In the genomic region with DNA sequence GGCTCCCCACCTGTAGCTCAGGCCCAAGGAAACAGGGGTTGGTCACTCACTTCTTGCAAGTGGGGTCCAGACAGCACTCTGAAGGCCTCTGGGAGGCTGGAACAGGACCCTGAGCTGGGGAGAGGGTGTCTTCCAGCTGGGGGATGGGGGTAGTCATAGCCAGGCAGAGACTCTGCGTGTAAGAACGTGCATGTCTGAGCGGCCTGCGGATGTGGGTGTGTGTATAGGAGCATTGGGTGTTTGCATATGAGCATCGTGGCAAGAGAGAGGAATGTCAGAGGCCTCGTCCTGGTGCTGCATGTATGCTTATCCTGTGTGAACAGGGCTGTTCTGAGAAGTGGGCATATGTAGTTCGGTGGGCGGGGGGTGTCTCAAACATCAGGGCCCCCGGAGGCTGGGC, we compare ENCODE assay signal across 13 cellular contexts. TPM values are rescaled to one million over a fixed set of nuclear protein-coding genes. Genes with fewer than 3 reads are reported as not detected.
DNase-seq lines count a peak whose midpoint lies in the region; FAIRE-seq and TF ChIP-seq lines count a peak whose summit lies in the region.
"Had no signal": no experiment of that assay in that cellular context is flagged by ENCODE, and none has a peak within 500 bp of the region (broad histone marks: within the 10 kb centered on the region; RNA-seq: fewer than 3 reads in every experiment).

No MANE protein-coding gene starts in this region.

- H3K4me3 Mint-ChIP-seq in chondrocyte (ENCODE audit: unreplicated experiment) = no peak overlapping the region
- H3K4me3 Mint-ChIP-seq: H9 had no signal

- no peak overlapping the region for H3K27ac Mint-ChIP-seq in chondrocyte (ENCODE audit: unreplicated experiment)

- no peak overlapping the region for H3K9ac ChIP-seq in BLaER1 treated with 17β-estradiol and CSF1 and Interleukin-3, amounts not matched to agents 10 nM and 100 nM
- no peak overlapping the region for H3K9ac ChIP-seq in keratinocyte (ENCODE audit: control insufficient read depth, extremely low read depth, insufficient read depth, low read length)

- H3K4me1 Mint-ChIP-seq in chondrocyte (ENCODE audit: low read depth) = no peaks in the 10 kb centered on the region
- H3K4me1 Mint-ChIP-seq: H9 had no signal

- no peak overlapping the region for H2AFZ ChIP-seq in keratinocyte (ENCODE audit: control insufficient read depth, low read length)

- DNase-seq in HPDE6-E6E7 (ENCODE audit: extremely low spot score) (peak; percentile 79), chondrocyte (ENCODE audit: low spot score) (peak; percentile 75), keratinocyte (ENCODE audit: low read depth, low spot score) (peak; percentile 4), epidermal melanocyte (ENCODE audit: insufficient read length, low spot score) (no peak), SJCRH30 (no peak)
- DNase-seq in activated CD4-positive, CD25-positive, alpha-beta regulatory T cell (lab: John Stamatoyannopoulos, UW) = no peak
- DNase-seq: BE2C, DMS53, GOT3, H9 had no signal

- H3K27me3 Mint-ChIP-seq in chondrocyte (ENCODE audit: low read depth) = peaks cover 32% of the 10 kb centered on the region

- H3K27me3 ChIP-seq in BLaER1 treated with 17β-estradiol and CSF1 and Interleukin-3, amounts not matched to agents 10 nM and 100 nM = no peaks in the 10 kb centered on the region
- H3K27me3 ChIP-seq in keratinocyte (ENCODE audit: control insufficient read depth, extremely low read depth, insufficient read depth, low read length) = no peaks in the 10 kb centered on the region
- H3K27me3 ChIP-seq in SJCRH30 = no peaks in the 10 kb centered on the region
- H3K27me3 ChIP-seq: BE2C had no signal

- H3K36me3 ChIP-seq in BLaER1 treated with 17β-estradiol and CSF1 and Interleukin-3, amounts not matched to agents 10 nM and 100 nM = no peaks in the 10 kb centered on the region
- H3K36me3 ChIP-seq in keratinocyte (ENCODE audit: control insufficient read depth in 2 of 2, extremely low read depth in 1 of 2, insufficient read depth in 2 of 2, low read length in 2 of 2) (no peaks in the 10 kb centered on the region), SJCRH30 (no peaks in the 10 kb centered on the region)
- H3K36me3 ChIP-seq: BE2C had no signal

- H3K27ac ChIP-seq in BLaER1 treated with 17β-estradiol and CSF1 and Interleukin-3, amounts not matched to agents 10 nM and 100 nM = no peak overlapping the region
- H3K27ac ChIP-seq in keratinocyte (ENCODE audit: control insufficient read depth, insufficient read depth, low read length) (no peak overlapping the region), SJCRH30 (no peak overlapping the region)

- TF ChIP-seq CTCF in chondrocyte (IDR thresholded peaks at IDR 0.05) = no peak
- TF ChIP-seq CTCF in keratinocyte (optimal IDR thresholded peaks at IDR 0.05 in 1 of 3, IDR thresholded peaks at IDR 0.05 in 1 of 3, conservative IDR thresholded peaks at IDR 0.05 in 1 of 3; ENCODE audit: extremely low read depth in 1 of 3, insufficient read depth in 2 of 3, low read length in 3 of 3) = no peak

- no peak overlapping the region for H3K4me3 ChIP-seq in BLaER1 treated with 17β-estradiol and CSF1 and Interleukin-3, amounts not matched to agents 10 nM and 100 nM
- H3K4me3 ChIP-seq in keratinocyte (ENCODE audit: control insufficient read depth in 2 of 3, extremely low read depth in 1 of 3, insufficient read depth in 2 of 3, low read depth in 1 of 3, low read length in 3 of 3) = no peak overlapping the region
- no peak overlapping the region for H3K4me3 ChIP-seq in SJCRH30

- H3K4me2 ChIP-seq in BLaER1 treated with 17β-estradiol and CSF1 and Interleukin-3, amounts not matched to agents 10 nM and 100 nM = peak overlapping the region in 7 of 11 experiments; percentile 6 to 48 (median 30); a peak in 7 of 22 replicates
- no peak overlapping the region for H3K4me2 ChIP-seq in keratinocyte (ENCODE audit: control insufficient read depth, extremely low read depth, insufficient read depth, low read depth, low read length)

- H3K9me1 ChIP-seq in keratinocyte (ENCODE audit: control insufficient read depth, extremely low read depth, insufficient read depth, low read length) = no peaks in the 10 kb centered on the region

- no peak for FAIRE-seq in keratinocyte (lab: Jason Lieb, UNC)
- FAIRE-seq: A204.1 had no signal

- no peaks in the 10 kb centered on the region for H3K79me2 ChIP-seq in keratinocyte (ENCODE audit: control insufficient read depth, insufficient read depth, low read length)

- no peaks in the 10 kb centered on the region for H3K36me3 Mint-ChIP-seq in chondrocyte (ENCODE audit: low read depth)

- H3K9me3 ChIP-seq in BLaER1 treated with 17β-estradiol and CSF1 and Interleukin-3, amounts not matched to agents 10 nM and 100 nM (replicated peaks in 1 of 11) = no peaks in the 10 kb centered on the region
- H3K9me3 ChIP-seq in keratinocyte (ENCODE audit: control insufficient read depth, low read depth, low read length) (no peaks in the 10 kb centered on the region), SJCRH30 (replicated peaks) (no peaks in the 10 kb centered on the region)
- H3K9me3 ChIP-seq: BE2C had no signal

- no peaks in the 10 kb centered on the region for H3K9me3 Mint-ChIP-seq in chondrocyte (ENCODE audit: low read depth)
- H3K9me3 Mint-ChIP-seq: H9 had no signal

- peaks cover 0 to 42% (median 34%) of the 10 kb centered on the region in 10 experiments; a peak in 16 of 20 replicates for H3K4me1 ChIP-seq in BLaER1 treated with 17β-estradiol and CSF1 and Interleukin-3, amounts not matched to agents 10 nM and 100 nM
- H3K4me1 ChIP-seq in keratinocyte (ENCODE audit: control insufficient read depth, extremely low read depth, insufficient read depth, low read length) (peaks cover 4% of the 10 kb centered on the region), SJCRH30 (peaks cover 29% of the 10 kb centered on the region)
- H3K4me1 ChIP-seq: BE2C had no signal

- no peaks in the 10 kb centered on the region for H4K20me1 ChIP-seq in BLaER1 treated with 17β-estradiol and CSF1 and Interleukin-3, amounts not matched to agents 10 nM and 100 nM
- no peaks in the 10 kb centered on the region for H4K20me1 ChIP-seq in keratinocyte (ENCODE audit: control insufficient read depth, extremely low read depth, insufficient read depth, low read length)

- dilution Hi-C loops in keratinocyte (cut with MboI; ENCODE audit: extremely low pct_ligation_motif_present, low sequenced_read_pairs) = no loop called here

RNA-seq across cellular contexts. Expression of a gene that starts 12.1 kb away (rescaled TPM):
- not detected in 3 replicates for total RNA-seq in chondrocyte
- polyA plus RNA-seq in keratinocyte = not detected in 3 replicates
- polyA plus RNA-seq in keratinocyte (2011; ENCODE audit: low read depth) = not detected
- polyA plus RNA-seq in keratinocyte (2011; cell fraction: cytosol; rRNA removed) = not detected in 2 replicates
- polyA plus RNA-seq in keratinocyte (2011; cell fraction: nucleus; rRNA removed) = not detected in 2 replicates
- not detected in 2 replicates for polyA plus RNA-seq in keratinocyte (2012; ENCODE audit: low replicate concordance)
- not detected in 3 replicates for polyA minus RNA-seq in keratinocyte
- not detected for polyA minus RNA-seq in keratinocyte (2011; cell fraction: cytosol; rRNA and poly(A)+ RNA removed)
- not detected in 2 replicates for polyA minus RNA-seq in keratinocyte (2011; cell fraction: nucleus; rRNA and poly(A)+ RNA removed)
- total RNA-seq in SJCRH30 (2014; rRNA removed; shearing (Covaris generic)) = 0.26 and 0.43 TPM in 2 replicates
- total RNA-seq: H9, HT1080 had no signal

RNA-seq across cellular contexts. Expression of a gene that starts 13.7 kb away (rescaled TPM):
- not detected in 3 replicates for total RNA-seq in chondrocyte
- polyA plus RNA-seq in keratinocyte = not detected in 3 replicates
- not detected for polyA plus RNA-seq in keratinocyte (2011; ENCODE audit: low read depth)
- polyA plus RNA-seq in keratinocyte (2011; cell fraction: cytosol; rRNA removed) = not detected in 2 replicates
- not detected in 2 replicates for polyA plus RNA-seq in keratinocyte (2011; cell fraction: nucleus; rRNA removed)
- not detected in 2 replicates for polyA plus RNA-seq in keratinocyte (2012; ENCODE audit: low replicate concordance)
- polyA minus RNA-seq in keratinocyte = not detected in 3 replicates
- polyA minus RNA-seq in keratinocyte (2011; cell fraction: cytosol; rRNA and poly(A)+ RNA removed) = not detected
- polyA minus RNA-seq in keratinocyte (2011; cell fraction: nucleus; rRNA and poly(A)+ RNA removed) = not detected in 2 replicates
- total RNA-seq in SJCRH30 (2014; rRNA removed; shearing (Covaris generic)) = 3.2 and 3.9 TPM in 2 replicates
- total RNA-seq: H9, HT1080 had no signal

RNA-seq across cellular contexts. Expression of a gene that starts 34.3 kb away (rescaled TPM):
- not detected in 3 replicates for total RNA-seq in chondrocyte
- not detected in 3 replicates for polyA plus RNA-seq in keratinocyte
- polyA plus RNA-seq in keratinocyte (2011; ENCODE audit: low read depth) = not detected
- not detected in 2 replicates for polyA plus RNA-seq in keratinocyte (2011; cell fraction: cytosol; rRNA removed)
- not detected in 2 replicates for polyA plus RNA-seq in keratinocyte (2011; cell fraction: nucleus; rRNA removed)
- not detected in 2 replicates for polyA plus RNA-seq in keratinocyte (2012; ENCODE audit: low replicate concordance)
- polyA minus RNA-seq in keratinocyte = not detected in 3 replicates
- not detected for polyA minus RNA-seq in keratinocyte (2011; cell fraction: cytosol; rRNA and poly(A)+ RNA removed)
- not detected in 2 replicates for polyA minus RNA-seq in keratinocyte (2011; cell fraction: nucleus; rRNA and poly(A)+ RNA removed)
- not detected in 2 replicates for total RNA-seq in SJCRH30 (2014; rRNA removed; shearing (Covaris generic))
- total RNA-seq: H9, HT1080 had no signal

RNA-seq across cellular contexts. Expression of a gene that starts 58.3 kb away (rescaled TPM):
- total RNA-seq in chondrocyte = not detected in 3 replicates
- polyA plus RNA-seq in keratinocyte = not detected in 3 replicates
- polyA plus RNA-seq in keratinocyte (2011; ENCODE audit: low read depth) = not detected
- not detected in 2 replicates for polyA plus RNA-seq in keratinocyte (2011; cell fraction: cytosol; rRNA removed)
- polyA plus RNA-seq in keratinocyte (2011; cell fraction: nucleus; rRNA removed) = not detected in 2 replicates
- not detected in 2 replicates for polyA plus RNA-seq in keratinocyte (2012; ENCODE audit: low replicate concordance)
- 2.0 TPM in 1 of 3 replicates, not detected in the others for polyA minus RNA-seq in keratinocyte
- polyA minus RNA-seq in keratinocyte (2011; cell fraction: cytosol; rRNA and poly(A)+ RNA removed) = not detected
- polyA minus RNA-seq in keratinocyte (2011; cell fraction: nucleus; rRNA and poly(A)+ RNA removed) = not detected in 2 replicates
- total RNA-seq in SJCRH30 (2014; rRNA removed; shearing (Covaris generic)) = not detected in 2 replicates
- total RNA-seq: H9, HT1080 had no signal

Comparison
In these comparisons a context has a peak if more than half of its experiments do, and no peak if none do; other contexts are left out.
1. DNase-seq: peak in HPDE6-E6E7 (single experiment), chondrocyte (single experiment) and keratinocyte (single experiment); none in epidermal melanocyte (single experiment), activated CD4-positive, CD25-positive, alpha-beta regulatory T cell (0 of 4) and SJCRH30 (0 of 2).